Comparison of ENCODE assay signal across 8 cellular contexts in the genomic region with DNA sequence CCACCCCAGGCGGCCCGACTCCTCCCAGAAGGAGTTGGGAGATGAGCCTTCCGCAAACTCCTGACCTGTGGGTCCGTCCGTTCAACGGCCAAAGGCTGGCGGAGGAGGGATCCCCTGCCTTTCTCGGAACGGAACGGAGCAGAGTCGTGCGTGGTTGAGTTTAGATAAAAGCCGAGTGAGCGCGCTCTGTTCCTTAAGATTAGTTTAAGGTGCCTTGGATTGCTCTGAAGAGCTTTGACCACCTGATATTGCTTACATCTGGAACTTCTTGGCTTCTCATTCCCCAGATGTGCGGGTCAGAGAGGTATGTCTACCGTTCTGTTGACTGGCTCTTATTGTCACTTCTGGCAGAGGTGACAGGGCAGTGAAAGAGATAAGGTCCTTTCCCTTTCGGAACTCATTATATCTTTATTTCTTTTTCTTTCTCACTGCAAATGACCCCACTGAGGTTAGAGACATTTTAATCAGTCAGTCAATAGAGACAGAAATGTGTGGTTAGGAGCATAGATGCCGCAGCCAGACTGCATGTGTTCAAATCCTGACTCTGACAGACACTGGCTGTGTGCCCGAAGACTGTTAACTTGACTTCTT. TPM values are rescaled to one million over a fixed set of nuclear protein-coding genes. Genes with fewer than 3 reads are reported as not detected.
DNase-seq lines count a peak whose midpoint lies in the region; ATAC-seq and TF ChIP-seq lines count a peak whose summit lies in the region.

A gene with protein sequence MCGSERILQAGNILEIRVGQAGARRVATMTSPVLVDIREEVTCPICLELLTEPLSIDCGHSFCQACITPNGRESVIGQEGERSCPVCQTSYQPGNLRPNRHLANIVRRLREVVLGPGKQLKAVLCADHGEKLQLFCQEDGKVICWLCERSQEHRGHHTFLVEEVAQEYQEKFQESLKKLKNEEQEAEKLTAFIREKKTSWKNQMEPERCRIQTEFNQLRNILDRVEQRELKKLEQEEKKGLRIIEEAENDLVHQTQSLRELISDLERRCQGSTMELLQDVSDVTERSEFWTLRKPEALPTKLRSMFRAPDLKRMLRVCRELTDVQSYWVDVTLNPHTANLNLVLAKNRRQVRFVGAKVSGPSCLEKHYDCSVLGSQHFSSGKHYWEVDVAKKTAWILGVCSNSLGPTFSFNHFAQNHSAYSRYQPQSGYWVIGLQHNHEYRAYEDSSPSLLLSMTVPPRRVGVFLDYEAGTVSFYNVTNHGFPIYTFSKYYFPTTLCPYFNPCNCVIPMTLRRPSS (plus strand): TSS at position 27 of the 591 bp plus-strand sequence. CDS start 261 bp downstream, at position 288.

- ATAC-seq in GM18868 (IDR thresholded peaks at IDR 0.05; ENCODE audit: unreplicated experiment): peak; percentile 63
- peak in 1 of 2 donors; percentile 39 for ATAC-seq in gastrocnemius medialis

- DNase-seq in ACHN (peak; percentile 71), HPDE6-E6E7 (ENCODE audit: extremely low spot score) (peak; percentile 15), ascending aorta (ENCODE audit: low spot score in 2 of 2) (peak in 1 of 2 donors; percentile 72), gastrocnemius medialis (peak; percentile 2 to 19), SHP77 treated with DMSO at 0.1 percent for 48 hours (lab: John Stamatoyannopoulos, UW) (no peak), GF-D8 (lab: John Stamatoyannopoulos, UW) (no peak)

- H3K9ac ChIP-seq in iPS-15b (ENCODE audit: low read depth, low read length): peak within 1 kb of the TSS; percentile 80

- intact Hi-C loops in ascending aorta (cut with DNase I) (loop anchor here (2.0 to 10.0 kb wide), 2 partner anchors 88 to 992 kb away; a partner anchor contains a TSS), gastrocnemius medialis (cut with DNase I; ENCODE audit: low total_unique reads) (no loop called here)

- no peaks in the 10 kb centered on the region for H3K27me3 ChIP-seq in ascending aorta
- H3K27me3 ChIP-seq in iPS-15b (ENCODE audit: control insufficient read depth, insufficient read depth, low read length): no peaks in the 10 kb centered on the region
- H3K27me3 ChIP-seq in gastrocnemius medialis: no peaks in the 10 kb centered on the region

- H3K9me3 ChIP-seq in ascending aorta: no peaks in the 10 kb centered on the region
- H3K9me3 ChIP-seq in iPS-15b (ENCODE audit: control insufficient read depth, insufficient read depth, low read length): no peaks in the 10 kb centered on the region
- H3K9me3 ChIP-seq in gastrocnemius medialis: no peaks in the 10 kb centered on the region

- H3K4me1 ChIP-seq in ascending aorta (peaks cover 5% of the 10 kb centered on the region in 2 donors), iPS-15b (ENCODE audit: control insufficient read depth, insufficient read depth, low read length) (peaks cover 8% of the 10 kb centered on the region), gastrocnemius medialis (no peaks in the 10 kb centered on the region)

- no peak for TF ChIP-seq POLR2A in gastrocnemius medialis (IDR thresholded peaks at IDR 0.05)

- H3K27ac ChIP-seq in ascending aorta (peak within 1 kb of the TSS; percentile 70 to 77), gastrocnemius medialis (peak within 1 kb of the TSS in 3 of 4 donors; percentile 14 to 40 (median 22))

- no peaks in the 10 kb centered on the region for H3K36me3 ChIP-seq in ascending aorta
- no peaks in the 10 kb centered on the region for H3K36me3 ChIP-seq in iPS-15b (ENCODE audit: control insufficient read depth, insufficient read depth, low read length)
- H3K36me3 ChIP-seq in gastrocnemius medialis: no peaks in the 10 kb centered on the region

- no peak for TF ChIP-seq CTCF in ascending aorta (IDR thresholded peaks at IDR 0.05)
- TF ChIP-seq CTCF in gastrocnemius medialis (IDR thresholded peaks at IDR 0.05 in 4 of 5, conservative IDR thresholded peaks at IDR 0.05 in 1 of 5): no peak

- H3K4me3 ChIP-seq in ascending aorta (peak within 1 kb of the TSS; percentile 69 to 81), iPS-15b (ENCODE audit: low read depth, low read length) (peak within 1 kb of the TSS; percentile 86), gastrocnemius medialis (peak within 1 kb of the TSS; percentile 45 to 66 (median 54))

- in situ Hi-C loops in ACHN (cut with HindIII; ENCODE audit: low pct_ligation_motif_present, low pct_unique_long_range_greater_than_20kb, low sequenced_read_pairs): no loop called here
- in situ Hi-C loops in gastrocnemius medialis (cut with MboI; ENCODE audit: low sequenced_read_pairs in 4 of 4): no loop called here

RNA-seq across cellular contexts. Expression of the gene that starts here (rescaled TPM):
- total RNA-seq in ascending aorta (0.64 TPM), gastrocnemius medialis (under 1 TPM; 0.15 to 0.35 (median 0.28) TPM)

Comparison
In these comparisons a context has a peak if more than half of its experiments do, and no peak if none do; other contexts are left out.
1. Peak in DNase-seq, H3K4me3 ChIP-seq and H3K27ac ChIP-seq in gastrocnemius medialis; RNA of the gene not detected or under 1 TPM.
2. DNase-seq: peak in ACHN (single experiment) and HPDE6-E6E7 (single experiment); none in SHP77 treated with DMSO at 0.1 percent for 48 hours (single experiment) and GF-D8 (single experiment).
3. Peak in every context shown above with its lines, with median percentiles within 50 percentile points of each other: H3K4me3 ChIP-seq.